ENCODE assay signal across 10 cellular contexts in the genomic region with DNA sequence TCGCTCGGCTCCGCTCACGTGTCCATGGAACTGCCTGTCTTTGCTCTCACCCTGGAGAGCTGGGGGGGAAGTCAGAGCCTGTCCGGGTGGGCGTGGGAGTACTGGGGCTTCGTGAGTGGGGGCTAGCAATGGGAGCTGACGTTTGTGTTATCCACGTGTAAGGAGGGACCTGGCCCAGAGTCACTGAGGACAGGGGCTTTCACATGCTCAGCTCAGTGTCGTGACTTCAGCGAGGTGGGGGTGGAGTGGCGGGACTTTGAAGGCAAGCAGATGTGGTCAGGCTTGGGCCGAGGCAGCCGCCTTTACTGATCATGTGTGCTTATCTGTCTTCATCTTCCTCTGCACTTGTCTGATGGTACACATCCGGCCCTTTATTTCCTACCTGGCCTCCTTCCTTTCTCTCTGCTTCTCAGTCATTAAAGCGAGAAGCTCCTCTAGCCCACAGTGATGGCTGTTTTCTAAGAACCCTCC.
DNase-seq lines count a peak whose midpoint lies in the region; ATAC-seq and TF ChIP-seq lines count a peak whose summit lies in the region.
"Had no signal": no experiment of that assay in that cellular context is flagged by ENCODE, and none has a peak within 500 bp of the region (broad histone marks: within the 10 kb centered on the region; RNA-seq: fewer than 3 reads in every experiment).

No MANE protein-coding gene starts in this region.

- H3K4me1 ChIP-seq in lung (ENCODE audit: control insufficient read depth in 2 of 2, insufficient read depth in 2 of 2, low read length in 2 of 2), result peaks cover 34 to 45% of the 10 kb centered on the region in 2 donors

- no peak overlapping the region for H3K4me3 ChIP-seq in lung
- H3K4me3 ChIP-seq: cardiac muscle cell had no signal

- 52 to 59% methylated on average over 16 of the region's 16 CpGs for WGBS in lung, 2 donors

- no peaks in the 10 kb centered on the region for H3K27me3 ChIP-seq in lung (ENCODE audit: control insufficient read depth, insufficient read depth)
- H3K27me3 ChIP-seq: cardiac muscle cell had no signal

- TF ChIP-seq CTCF in lung (IDR thresholded peaks at IDR 0.05; ENCODE audit: control extremely low read depth, extremely low read depth), result no peak

- peaks cover 12 to 18% of the 10 kb centered on the region in 2 donors for H3K36me3 ChIP-seq in lung (ENCODE audit: control insufficient read depth in 2 of 2, insufficient read depth in 2 of 2, low read length in 2 of 2)
- H3K36me3 ChIP-seq: cardiac muscle cell had no signal

- peak overlapping the region; percentile 66 to 99 for H3K27ac ChIP-seq in lung (ENCODE audit: low read depth in 1 of 2, low read length in 1 of 2)
- H3K27ac ChIP-seq: cardiac muscle cell, KMS-11 had no signal

- DNase-seq in T follicular helper cell (ENCODE audit: low read depth) (peak; percentile 14), lung (ENCODE audit: low spot score) (no peak), GM19238 (ENCODE audit: insufficient read length, low spot score) (no peak), ureter (ENCODE audit: low spot score) (no peak), NCI-H446 treated with DMSO at 0.1 percent for 48 hours (lab: John Stamatoyannopoulos, UW) (no peak)
- peak; percentile 22 to 35 for DNase-seq in activated T-helper 1 cell treated with anti-CD3 and anti-CD28 coated beads, Interleukin-2, amount 50 U/mL, for 16 hours (ENCODE audit: low read depth in 1 of 2, low spot score in 1 of 2)
- DNase-seq in stimulated activated CD8-positive, alpha-beta memory T cell treated with anti-CD3 and anti-CD28 coated beads, Interleukin-4, amount 100 ng/mL, for 48 hours, result peak; percentile 70

- no peak for ATAC-seq in lung (ENCODE audit: insufficient read depth, low FRiP score)
- ATAC-seq in HG03175 (IDR thresholded peaks at IDR 0.05; ENCODE audit: unreplicated experiment), result no peak

- H3K9me3 ChIP-seq in lung (ENCODE audit: control insufficient read depth in 2 of 2, insufficient read depth in 1 of 2, low read length in 1 of 2), result no peaks in the 10 kb centered on the region

Comparison
In these comparisons a context has a peak if more than half of its experiments do, and no peak if none do; other contexts are left out.
1. DNase-seq: peak in T follicular helper cell (single experiment), activated T-helper 1 cell treated with anti-CD3 and anti-CD28 coated beads, Interleukin-2, amount 50 U/mL, for 16 hours (2 of 2) and stimulated activated CD8-positive, alpha-beta memory T cell treated with anti-CD3 and anti-CD28 coated beads, Interleukin-4, amount 100 ng/mL, for 48 hours (single experiment); none in lung (single experiment), GM19238 (single experiment), ureter (single experiment) and NCI-H446 treated with DMSO at 0.1 percent for 48 hours (single experiment).